ENCODE assay signal across 1 cellular context in genomic region chr7:117098457-117098856, GRCh38.
A peak's percentile ranks its signal among the peaks of the same experiment; 100 is the strongest.
TF ChIP-seq lines count a peak whose summit lies in the region.

No MANE protein-coding gene starts in this region.

TF ChIP-seq in SK-N-SH, 30 proteins besides CTCF, POLR2A, EP300 and RAD21 (continued from another document):
- TF ChIP-seq, protein P1, sequence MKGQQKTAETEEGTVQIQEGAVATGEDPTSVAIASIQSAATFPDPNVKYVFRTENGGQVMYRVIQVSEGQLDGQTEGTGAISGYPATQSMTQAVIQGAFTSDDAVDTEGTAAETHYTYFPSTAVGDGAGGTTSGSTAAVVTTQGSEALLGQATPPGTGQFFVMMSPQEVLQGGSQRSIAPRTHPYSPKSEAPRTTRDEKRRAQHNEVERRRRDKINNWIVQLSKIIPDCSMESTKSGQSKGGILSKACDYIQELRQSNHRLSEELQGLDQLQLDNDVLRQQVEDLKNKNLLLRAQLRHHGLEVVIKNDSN (IDR thresholded peaks at IDR 0.05; ENCODE audit: borderline replicate concordance, low read depth) = no peak
- peak; percentile 37; the same call in 1 of the 2 replicates for TF ChIP-seq TEAD4 (IDR thresholded peaks at IDR 0.05; ENCODE audit: borderline replicate concordance, insufficient read depth)
- TF ChIP-seq, protein P2, sequence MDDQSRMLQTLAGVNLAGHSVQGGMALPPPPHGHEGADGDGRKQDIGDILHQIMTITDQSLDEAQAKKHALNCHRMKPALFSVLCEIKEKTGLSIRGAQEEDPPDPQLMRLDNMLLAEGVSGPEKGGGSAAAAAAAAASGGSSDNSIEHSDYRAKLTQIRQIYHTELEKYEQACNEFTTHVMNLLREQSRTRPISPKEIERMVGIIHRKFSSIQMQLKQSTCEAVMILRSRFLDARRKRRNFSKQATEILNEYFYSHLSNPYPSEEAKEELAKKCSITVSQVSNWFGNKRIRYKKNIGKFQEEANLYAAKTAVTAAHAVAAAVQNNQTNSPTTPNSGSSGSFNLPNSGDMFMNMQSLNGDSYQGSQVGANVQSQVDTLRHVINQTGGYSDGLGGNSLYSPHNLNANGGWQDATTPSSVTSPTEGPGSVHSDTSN (IDR thresholded peaks at IDR 0.05) = peak; percentile 52; the same call in 1 of the 2 replicates
- peak; percentile 24; the same call in 1 of the 2 replicates for TF ChIP-seq ZBTB33 (IDR thresholded peaks at IDR 0.05; ENCODE audit: borderline replicate concordance, low read depth)
- TF ChIP-seq MEF2A (IDR thresholded peaks at IDR 0.05; ENCODE audit: borderline replicate concordance, low read depth) = peak; percentile 50; the same call in 1 of the 2 replicates
- no peak for TF ChIP-seq RCOR1 (IDR thresholded peaks at IDR 0.05; ENCODE audit: low read length)
- TF ChIP-seq NFIC (IDR thresholded peaks at IDR 0.05; ENCODE audit: borderline replicate concordance) = peak; percentile 73
- no peak for TF ChIP-seq FOXM1 (IDR thresholded peaks at IDR 0.05; ENCODE audit: low read depth)
- no peak for TF ChIP-seq GABPA (IDR thresholded peaks at IDR 0.05; ENCODE audit: low read depth)
- TF ChIP-seq TCF12 (IDR thresholded peaks at IDR 0.05) = peak; percentile 76
